Comparison of ENCODE assay signal across 8 cellular contexts in the genomic region with DNA sequence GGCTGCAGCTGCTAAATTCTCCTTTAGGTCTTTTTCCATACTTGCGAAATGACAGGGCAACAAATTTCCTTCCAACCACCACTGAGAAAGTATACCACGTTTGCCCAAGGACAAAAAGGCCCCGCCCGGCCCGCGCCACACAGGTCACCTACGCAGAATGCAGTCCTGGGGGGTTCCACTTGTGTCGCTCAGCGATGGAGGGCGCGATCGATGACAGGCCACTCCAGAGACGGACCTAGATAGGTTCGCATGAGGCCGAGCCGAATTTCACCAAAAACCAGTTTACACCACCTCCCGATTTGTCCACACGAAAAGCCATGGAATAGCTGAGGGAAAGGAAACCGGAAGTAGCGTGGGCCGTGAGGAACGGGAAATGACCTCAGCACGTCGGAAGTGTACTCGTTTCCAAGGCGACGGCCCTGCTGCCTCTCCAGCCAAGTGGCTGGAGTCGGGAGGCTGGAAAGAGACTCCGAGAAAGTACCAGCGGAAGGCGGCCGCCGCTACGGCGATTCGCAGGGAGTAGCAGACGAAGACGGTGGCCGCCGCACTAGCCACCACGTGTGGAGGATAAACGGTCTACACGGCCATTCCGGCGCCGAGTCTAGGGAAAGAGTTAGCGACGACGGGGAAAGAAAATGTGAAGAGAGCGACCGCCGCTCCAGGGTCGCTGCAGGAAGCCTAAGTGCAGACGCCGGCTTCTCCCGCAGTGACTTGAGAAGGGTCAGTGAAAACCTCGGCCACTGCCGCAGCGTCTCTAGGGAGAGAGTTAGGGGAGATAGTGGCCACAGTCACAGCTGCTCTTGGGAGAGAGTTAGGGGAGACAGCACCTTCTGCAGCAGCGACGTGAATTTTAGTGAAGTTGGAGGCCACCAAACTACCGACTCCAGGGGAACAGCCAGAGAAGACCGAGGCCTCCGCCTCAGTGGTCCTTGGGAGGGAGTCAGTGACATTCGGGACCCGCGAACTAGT. TPM values are rescaled to one million over a fixed set of nuclear protein-coding genes. Genes with fewer than 3 reads are reported as not detected.
DNase-seq lines count a peak whose midpoint lies in the region; ATAC-seq and TF ChIP-seq lines count a peak whose summit lies in the region.

Gene ANKRD42, plus strand, starts transcription at position 398 of the 969 bp plus-strand sequence. CDS start 959 bp downstream, outside the sequence.

- H3K4me1 ChIP-seq in SK-N-SH (ENCODE audit: control insufficient read depth in 1 of 2, insufficient read depth in 2 of 2, low read depth in 1 of 2, low read length in 1 of 2) (peaks cover 16 to 18% of the 10 kb centered on the region in 2 experiments; a peak in 3 of 4 replicates), thymus (ENCODE audit: control insufficient read depth, insufficient read depth, low read length) (peaks cover 11% of the 10 kb centered on the region)

- H3K27me3 Mint-ChIP-seq in activated naive CD8-positive, alpha-beta T cell, result no peaks in the 10 kb centered on the region
- no peaks in the 10 kb centered on the region for H3K27me3 Mint-ChIP-seq in osteocyte (ENCODE audit: unreplicated experiment)

- peak within 1 kb of the TSS; percentile 98 for H3K9ac ChIP-seq in SK-N-SH

- H3K36me3 ChIP-seq in GM06990 (ENCODE audit: control insufficient read depth, insufficient read depth, low read length), result no peaks in the 10 kb centered on the region; the same call in none of the 2 replicates
- H3K36me3 ChIP-seq in SK-N-SH (replicated peaks in 1 of 2; ENCODE audit: control insufficient read depth in 1 of 2, insufficient read depth in 2 of 2, low read length in 1 of 2), result peaks cover 30 to 34% of the 10 kb centered on the region in 2 experiments
- no peaks in the 10 kb centered on the region for H3K36me3 ChIP-seq in thymus (ENCODE audit: control insufficient read depth, insufficient read depth)

- H3K4me3 ChIP-seq in GM06990 (replicated peaks; ENCODE audit: low read depth, low read length) (peak within 1 kb of the TSS; percentile 78), SK-N-SH (ENCODE audit: low read depth in 2 of 2, low read length in 1 of 2) (peak within 1 kb of the TSS; percentile 96 to 99), thymus (ENCODE audit: low read length) (peak within 1 kb of the TSS; percentile 66)

- no peak for TF ChIP-seq RAD21 in SK-N-SH (IDR thresholded peaks at IDR 0.05; ENCODE audit: low read length)

- CTCF ChIA-PET in SK-N-SH (lab: Yijun Ruan, JAX), result interaction anchor here (0.6 to 1.6 kb wide), 4 partner anchors 13 to 266 kb away, joined by 3 to 7 read pairs (median 3); no protein-coding TSS in a partner anchor

- under 1% methylated on average over 67 of the region's 67 CpGs for WGBS in SK-N-SH (ENCODE audit: low lambda C conversion rate)
- WGBS in thymus, result under 1% methylated on average over 67 of the region's 67 CpGs

- H3K27ac ChIP-seq in SK-N-SH (ENCODE audit: low read depth in 2 of 2, low read length in 1 of 2) (peak within 1 kb of the TSS; percentile 84 to 89), thymus (ENCODE audit: low read depth) (peak within 1 kb of the TSS; percentile 70)

- no peak for TF ChIP-seq EP300 in SK-N-SH (IDR thresholded peaks at IDR 0.05; ENCODE audit: borderline replicate concordance in 1 of 2, low read depth in 1 of 2, low read length in 1 of 2)

- peaks cover 47% of the 10 kb centered on the region for H3K4me1 Mint-ChIP-seq in activated naive CD8-positive, alpha-beta T cell (ENCODE audit: low read depth)
- peaks cover 36% of the 10 kb centered on the region for H3K4me1 Mint-ChIP-seq in osteocyte (ENCODE audit: unreplicated experiment)

- H2AFZ ChIP-seq in SK-N-SH (ENCODE audit: low read depth), result peak within 1 kb of the TSS; percentile 91

- TF ChIP-seq CTCF in GM06990 (IDR thresholded peaks at IDR 0.05; ENCODE audit: insufficient read depth, low read length, poor library complexity, severe bottlenecking), result no peak
- no peak for TF ChIP-seq CTCF in SK-N-SH (IDR thresholded peaks at IDR 0.05)
- TF ChIP-seq CTCF in osteocyte (IDR thresholded peaks at IDR 0.05), result no peak

- no peaks in the 10 kb centered on the region for H4K20me1 ChIP-seq in SK-N-SH (ENCODE audit: insufficient read depth)

- peak within 1 kb of the TSS; percentile 92 for H3K4me2 ChIP-seq in SK-N-SH

- H3K9me3 ChIP-seq in SK-N-SH (no peaks in the 10 kb centered on the region), thymus (ENCODE audit: control insufficient read depth) (no peaks in the 10 kb centered on the region)

- no peaks in the 10 kb centered on the region for H3K9me3 Mint-ChIP-seq in activated naive CD8-positive, alpha-beta T cell (ENCODE audit: low read depth)
- H3K9me3 Mint-ChIP-seq in osteocyte (ENCODE audit: unreplicated experiment), result no peaks in the 10 kb centered on the region

- intact Hi-C loops in head of caudate nucleus (cut with DNase I), result loop anchor here (1.0 to 10.0 kb wide), 2 partner anchors 36 to 289 kb away; partner anchors contain the start of genes DDIAS, PCF11 and PRCP

- H3K27ac Mint-ChIP-seq in activated naive CD8-positive, alpha-beta T cell, result peak within 1 kb of the TSS; percentile 96
- H3K27ac Mint-ChIP-seq in osteocyte (ENCODE audit: unreplicated experiment), result peak within 1 kb of the TSS; percentile 98

- H3K36me3 Mint-ChIP-seq in activated naive CD8-positive, alpha-beta T cell, result peaks cover 6% of the 10 kb centered on the region
- peaks cover 14% of the 10 kb centered on the region for H3K36me3 Mint-ChIP-seq in osteocyte (ENCODE audit: unreplicated experiment)

- H3K79me2 ChIP-seq in SK-N-SH (ENCODE audit: insufficient read depth), result peaks cover 58% of the 10 kb centered on the region

- POLR2A ChIA-PET in SK-N-SH (lab: Yijun Ruan, JAX), result interaction anchor here (0.6 kb wide), 1 partner anchor 141 kb away, joined by 3 read pairs; no protein-coding TSS in a partner anchor

- no peaks in the 10 kb centered on the region for H3K27me3 ChIP-seq in GM06990 (replicated peaks; ENCODE audit: control insufficient read depth, insufficient read depth, low read length)
- no peaks in the 10 kb centered on the region for H3K27me3 ChIP-seq in SK-N-SH (ENCODE audit: insufficient read depth)
- no peaks in the 10 kb centered on the region for H3K27me3 ChIP-seq in thymus (ENCODE audit: control insufficient read depth, insufficient read depth)

- DNase-seq in GM06990 (ENCODE audit: extremely low read depth, insufficient read length), result peak; percentile 86
- peak; percentile 85 for DNase-seq in NCI-H1048 (lab: John Stamatoyannopoulos, UW)
- DNase-seq in SK-N-SH, result peak; percentile 86
- peak; percentile 88 to 97 (median 94) for DNase-seq in head of caudate nucleus
- peak; percentile 95 for DNase-seq in osteocyte (ENCODE audit: extremely low spot score, unreplicated experiment)

- ATAC-seq in HG02571 (IDR thresholded peaks at IDR 0.05; ENCODE audit: unreplicated experiment), result peak; percentile 93

- H3K4me3 Mint-ChIP-seq in activated naive CD8-positive, alpha-beta T cell, result peak within 1 kb of the TSS; percentile 99
- H3K4me3 Mint-ChIP-seq in osteocyte (ENCODE audit: unreplicated experiment), result peak within 1 kb of the TSS; percentile 98

- peaks cover 29% of the 10 kb centered on the region for H3F3A ChIP-seq in SK-N-SH (replicated peaks; ENCODE audit: insufficient read depth)

- H3K9me2 ChIP-seq in SK-N-SH, result 0 out of 2 replicates have a peak, but pooled peaks cover 2% of the 10 kb centered on the region

TF ChIP-seq in SK-N-SH, 30 proteins besides CTCF, POLR2A, EP300 and RAD21 (continues in another document):
- TF ChIP-seq GATA2 (CRISPR knock-in tag; IDR thresholded peaks at IDR 0.05), result no peak
- TF ChIP-seq RXRA (IDR thresholded peaks at IDR 0.05; ENCODE audit: borderline replicate concordance, low read depth), result no peak
- peak; percentile 98 for TF ChIP-seq GABPA (IDR thresholded peaks at IDR 0.05; ENCODE audit: low read depth)
- peak; percentile 89; the same call in 1 of the 2 replicates for TF ChIP-seq SIN3A (IDR thresholded peaks at IDR 0.05; ENCODE audit: borderline replicate concordance, low read depth, low read length)
- TF ChIP-seq TCF12 (IDR thresholded peaks at IDR 0.05), result no peak
- TF ChIP-seq EZH2phosphoT487 (IDR thresholded peaks at IDR 0.05; ENCODE audit: borderline replicate concordance, low read depth), result no peak
- peak; percentile 95 for TF ChIP-seq ELF1 (IDR thresholded peaks at IDR 0.05)
- TF ChIP-seq FOXM1 (IDR thresholded peaks at IDR 0.05; ENCODE audit: low read depth), result no peak
- TF ChIP-seq MEF2A (IDR thresholded peaks at IDR 0.05; ENCODE audit: borderline replicate concordance, low read depth), result no peak
- TF ChIP-seq TAF1 (IDR thresholded peaks at IDR 0.05; ENCODE audit: borderline replicate concordance, low read depth, low read length), result peak; percentile 79
- peak; percentile 93 for TF ChIP-seq POLR2AphosphoS5 (IDR thresholded peaks at IDR 0.05; ENCODE audit: low read depth, low read length)
- TF ChIP-seq NFIC (IDR thresholded peaks at IDR 0.05; ENCODE audit: borderline replicate concordance), result no peak
- no peak for TF ChIP-seq SMC3 (IDR thresholded peaks at IDR 0.05; ENCODE audit: low read depth, low read length)
- TF ChIP-seq IRF3 (IDR thresholded peaks at IDR 0.05; ENCODE audit: low read depth, low read length), result no peak
- peak; percentile 59; the same call in 1 of the 2 replicates for TF ChIP-seq YY1 (IDR thresholded peaks at IDR 0.05; ENCODE audit: low read depth)
- TF ChIP-seq USF1 (IDR thresholded peaks at IDR 0.05; ENCODE audit: borderline replicate concordance, low read depth), result peak; percentile 17; the same call in 1 of the 2 replicates
- no peak for TF ChIP-seq TEAD4 (IDR thresholded peaks at IDR 0.05; ENCODE audit: borderline replicate concordance, insufficient read depth)

RNA-seq across cellular contexts. Expression of gene ANKRD42, which starts in this region (rescaled TPM):
- polyA plus RNA-seq in SK-N-SH (2012; rRNA removed) (13.3 and 14.6 TPM in 2 replicates), thymus (5.7 TPM)
- polyA plus RNA-seq in SK-N-SH (2012; cell fraction: cytosol; rRNA removed), result 14.4 and 16.5 TPM in 2 replicates
- polyA plus RNA-seq in SK-N-SH (2012; cell fraction: nucleus; rRNA removed), result 10.0 and 14.9 TPM in 2 replicates
- total RNA-seq in osteocyte, result 8.8 and 9.8 TPM in 2 replicates

Comparison
In these comparisons a context has a peak if more than half of its experiments do, and no peak if none do; other contexts are left out.
1. Peak in every context shown above with its lines: DNase-seq, ATAC-seq, H3K4me3 ChIP-seq and H3K27ac ChIP-seq.